Comparison of ENCODE assay signal across 9 cellular contexts in genomic region chr5:149618581-149619248, GRCh38. TPM values are rescaled to one million over a fixed set of nuclear protein-coding genes. Genes with fewer than 3 reads are reported as not detected.
DNase-seq lines count a peak whose midpoint lies in the region; FAIRE-seq lines count a peak whose summit lies in the region.
"Had no signal": no experiment of that assay in that cellular context is flagged by ENCODE, and none has a peak within 500 bp of the region (broad histone marks: within the 10 kb centered on the region; RNA-seq: fewer than 3 reads in every experiment).

No MANE protein-coding gene starts in this region.

- no peak overlapping the region for H4K8ac ChIP-seq in trophoblast cell (ENCODE audit: low read depth, low read length)

- no peak overlapping the region for H3K18ac ChIP-seq in trophoblast cell (ENCODE audit: low read length)

- no peak overlapping the region for H3K23ac ChIP-seq in trophoblast cell (ENCODE audit: low read length)

- H3K4me1 ChIP-seq in HAP-1: no peaks in the 10 kb centered on the region
- peaks cover 5 to 17% of the 10 kb centered on the region in 2 experiments for H3K4me1 ChIP-seq in trophoblast cell (ENCODE audit: control insufficient read depth in 1 of 2, insufficient read depth in 2 of 2, low read length in 2 of 2)

- no peak for FAIRE-seq in frontal cortex (lab: Jason Lieb, UNC)

- CTCF ChIA-PET in activated CD4-positive, alpha-beta memory T cell treated with anti-CD3 and anti-CD28 coated beads, Interleukin-2, amount 10 ng/mL, durations not matched to agents 7 days and 5 days (lab: Charles Lee): interaction anchor here (0.6 to 5.6 kb wide), 25 partner anchors 10 to 382 kb away, joined by 3 to 39 read pairs (median 3); partner anchors contain the start of genes ARHGEF37, CSNK1A1, HMGXB3 and PCYOX1L

- peaks cover 4% of the 10 kb centered on the region for H3K27me3 Mint-ChIP-seq in activated CD4-positive, alpha-beta memory T cell treated with anti-CD3 and anti-CD28 coated beads, Interleukin-2, amount 10 ng/mL, durations not matched to agents 7 days and 5 days

- H3K4me3 ChIP-seq in HAP-1 (no peak overlapping the region), trophoblast cell (ENCODE audit: low read depth, low read length) (no peak overlapping the region)

- H3K4me1 Mint-ChIP-seq in activated CD4-positive, alpha-beta memory T cell treated with anti-CD3 and anti-CD28 coated beads, Interleukin-2, amount 10 ng/mL, durations not matched to agents 7 days and 5 days: peaks cover 27% of the 10 kb centered on the region
- H3K4me1 Mint-ChIP-seq: immature natural killer cell had no signal

- H3K4ac ChIP-seq in trophoblast cell (ENCODE audit: low read depth, low read length): no peak overlapping the region

- H3K27ac ChIP-seq in trophoblast cell (ENCODE audit: low read depth, low read length): peak overlapping the region; percentile 20

- H3K4me3 Mint-ChIP-seq in activated CD4-positive, alpha-beta memory T cell treated with anti-CD3 and anti-CD28 coated beads, Interleukin-2, amount 10 ng/mL, durations not matched to agents 7 days and 5 days: no peak overlapping the region
- H3K4me3 Mint-ChIP-seq: immature natural killer cell had no signal

- no peak overlapping the region for H2BK5ac ChIP-seq in trophoblast cell (ENCODE audit: low read depth, low read length, poor library complexity)

- in situ Hi-C loops in HAP-1 (cut with MboI; ENCODE audit: low sequenced_read_pairs): no loop called here

- WGBS in trophoblast cell (ENCODE audit: extremely low coverage, insufficient coverage, insufficient read length): no CpG with 5 or more reads among the region's 9 CpGs

- H2BK12ac ChIP-seq in trophoblast cell (ENCODE audit: low read length): peak overlapping the region; percentile 81

- H3K9me3 ChIP-seq in HAP-1: no peaks in the 10 kb centered on the region
- no peaks in the 10 kb centered on the region for H3K9me3 ChIP-seq in trophoblast cell (ENCODE audit: insufficient read depth, low read depth, low read length)

- no peak overlapping the region for H2AFZ ChIP-seq in trophoblast cell (ENCODE audit: insufficient read depth, low read length, poor library complexity)

- no peaks in the 10 kb centered on the region for H3K36me3 Mint-ChIP-seq in activated CD4-positive, alpha-beta memory T cell treated with anti-CD3 and anti-CD28 coated beads, Interleukin-2, amount 10 ng/mL, durations not matched to agents 7 days and 5 days (ENCODE audit: low read depth)
- H3K36me3 Mint-ChIP-seq: immature natural killer cell had no signal

- no peaks in the 10 kb centered on the region for H3K27me3 ChIP-seq in HAP-1 (ENCODE audit: low read depth)
- H3K27me3 ChIP-seq in trophoblast cell (ENCODE audit: insufficient read depth, low read length): no peaks in the 10 kb centered on the region

- H2BK120ac ChIP-seq in trophoblast cell (ENCODE audit: insufficient read depth, low read length, poor library complexity): peak overlapping the region; percentile 26

- H3K4me2 ChIP-seq in trophoblast cell (ENCODE audit: low read length): peak overlapping the region; percentile 8

- H3K9me3 Mint-ChIP-seq in activated CD4-positive, alpha-beta memory T cell treated with anti-CD3 and anti-CD28 coated beads, Interleukin-2, amount 10 ng/mL, durations not matched to agents 7 days and 5 days: no peaks in the 10 kb centered on the region
- H3K9me3 Mint-ChIP-seq: immature natural killer cell had no signal

- no peak overlapping the region for H4K12ac ChIP-seq in trophoblast cell (ENCODE audit: low read depth, low read length)

- peaks cover 1% of the 10 kb centered on the region for H3K79me2 ChIP-seq in trophoblast cell (ENCODE audit: control insufficient read depth, insufficient read depth, low read length, poor library complexity)

- POLR2A ChIA-PET in activated CD4-positive, alpha-beta memory T cell treated with anti-CD3 and anti-CD28 coated beads, Interleukin-2, amount 10 ng/mL, durations not matched to agents 7 days and 5 days (lab: Charles Lee): no interaction called here

- H3K79me1 ChIP-seq in trophoblast cell (ENCODE audit: low read length): peaks cover 5% of the 10 kb centered on the region

- H4K91ac ChIP-seq in trophoblast cell (ENCODE audit: low read depth, low read length): peak overlapping the region; percentile 6

- H3K36me3 ChIP-seq in HAP-1 (replicated peaks): no peaks in the 10 kb centered on the region
- no peaks in the 10 kb centered on the region for H3K36me3 ChIP-seq in trophoblast cell (ENCODE audit: control insufficient read depth in 1 of 2, insufficient read depth in 2 of 2, low read length in 2 of 2)

- H3K27ac Mint-ChIP-seq in activated CD4-positive, alpha-beta memory T cell treated with anti-CD3 and anti-CD28 coated beads, Interleukin-2, amount 10 ng/mL, durations not matched to agents 7 days and 5 days: no peak overlapping the region
- H3K27ac Mint-ChIP-seq: immature natural killer cell had no signal

- peak; percentile 38 for DNase-seq in stimulated activated CD4-positive, alpha-beta T cell treated with anti-CD3 and anti-CD28 coated beads, Interleukin-15, amount 100 ng/mL, for 24 hours
- DNase-seq in stimulated activated CD4-positive, alpha-beta T cell treated with anti-CD3 and anti-CD28 coated beads, Interleukin-4, amount 100 ng/mL, for 1 hour: no peak
- DNase-seq in HAP-1 (ENCODE audit: low spot score in 2 of 2): peak; percentile 46 to 65
- peak; percentile 70 for DNase-seq in NCI-H1694 treated with DMSO at 0.1 percent for 48 hours (lab: John Stamatoyannopoulos, UW)
- DNase-seq in activated CD4-positive, alpha-beta memory T cell treated with anti-CD3 and anti-CD28 coated beads, Interleukin-2, amount 10 ng/mL, durations not matched to agents 7 days and 5 days: peak; percentile 45
- DNase-seq in frontal cortex (ENCODE audit: low spot score in 2 of 2): peak; percentile 37 to 64
- peak; percentile 55 to 75 for DNase-seq in trophoblast cell
- DNase-seq in GF-D8 (lab: John Stamatoyannopoulos, UW): no peak

- no peak overlapping the region for H2AK5ac ChIP-seq in trophoblast cell (ENCODE audit: low read length)

- peak overlapping the region; percentile 52 for H3K14ac ChIP-seq in trophoblast cell (ENCODE audit: low read length)

- H3K9ac ChIP-seq in trophoblast cell (ENCODE audit: low read length): no peak overlapping the region

RNA-seq across cellular contexts. Expression of gene ARHGEF37, which starts 37.4 kb away (rescaled TPM):
- 1 to 10 TPM in 1 of 2 experiments, under 1 TPM in 1; 0.88 to 1.1 TPM for total RNA-seq in activated CD4-positive, alpha-beta memory T cell treated with anti-CD3 and anti-CD28 coated beads, Interleukin-2, amount 10 ng/mL, durations not matched to agents 7 days and 5 days
- 1.2 TPM for total RNA-seq in frontal cortex
- polyA plus RNA-seq in trophoblast cell (2013): 0.89 and 0.93 TPM in 2 replicates

Comparison
In these comparisons a context has a peak if more than half of its experiments do, and no peak if none do; other contexts are left out.
1. DNase-seq: peak in stimulated activated CD4-positive, alpha-beta T cell treated with anti-CD3 and anti-CD28 coated beads, Interleukin-15, amount 100 ng/mL, for 24 hours (single experiment), HAP-1 (2 of 2), NCI-H1694 treated with DMSO at 0.1 percent for 48 hours (single experiment), activated CD4-positive, alpha-beta memory T cell treated with anti-CD3 and anti-CD28 coated beads, Interleukin-2, amount 10 ng/mL, durations not matched to agents 7 days and 5 days (single experiment), frontal cortex (2 of 2) and trophoblast cell (2 of 2); none in stimulated activated CD4-positive, alpha-beta T cell treated with anti-CD3 and anti-CD28 coated beads, Interleukin-4, amount 100 ng/mL, for 1 hour (single experiment) and GF-D8 (single experiment).